ENCODE assay signal across 8 cellular contexts in the genomic region with DNA sequence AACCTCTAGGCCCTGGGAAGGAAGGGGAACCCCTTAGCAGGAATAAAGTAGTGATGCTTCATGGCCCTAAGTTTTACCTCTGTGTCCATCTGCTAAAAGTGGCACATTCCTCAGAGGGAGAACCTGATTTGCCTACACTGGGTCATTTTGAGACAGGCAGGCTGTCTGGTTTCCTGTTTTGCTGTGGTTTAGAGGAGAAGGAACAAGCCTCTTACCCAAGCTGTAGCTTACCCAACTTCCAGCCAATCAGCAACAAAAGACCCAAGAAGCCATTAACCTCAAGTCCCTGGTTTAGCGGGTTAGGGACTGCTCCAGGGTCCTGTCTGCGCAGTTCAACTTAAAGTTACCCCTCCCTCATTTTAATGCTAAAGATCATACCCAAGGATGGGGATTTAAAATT.
DNase-seq lines count a peak whose midpoint lies in the region; ATAC-seq and TF ChIP-seq lines count a peak whose summit lies in the region.

No MANE protein-coding gene starts in this region.

- 0 out of 2 replicates have a peak overlapping the region, but pooled peaks have one; percentile 11 for H2AFZ ChIP-seq in SK-N-SH (ENCODE audit: low read depth)

- no peak for TF ChIP-seq EP300 in SK-N-SH (IDR thresholded peaks at IDR 0.05; ENCODE audit: borderline replicate concordance in 1 of 2, low read depth in 1 of 2, low read length in 1 of 2)

- H4K20me1 ChIP-seq in SK-N-SH (ENCODE audit: insufficient read depth) = no peaks in the 10 kb centered on the region

- H3K4me3 ChIP-seq in SK-N-SH (ENCODE audit: low read depth in 2 of 2, low read length in 1 of 2) = no peak overlapping the region

- H3K27me3 ChIP-seq in SK-N-SH (ENCODE audit: insufficient read depth) = no peaks in the 10 kb centered on the region

- TF ChIP-seq RAD21 in SK-N-SH (IDR thresholded peaks at IDR 0.05; ENCODE audit: low read length) = no peak

- H3K36me3 ChIP-seq in SK-N-SH (replicated peaks in 1 of 2; ENCODE audit: control insufficient read depth in 1 of 2, insufficient read depth in 2 of 2, low read length in 1 of 2) = no peaks in the 10 kb centered on the region

- 81% methylated on average over 2 of the region's 2 CpGs for WGBS in SK-N-SH (ENCODE audit: low lambda C conversion rate)

- H3K9me3 Mint-ChIP-seq in activated T-cell treated with anti-CD3 and anti-CD28 coated beads, Interleukin-2, amount 50 U/mL, for 24 hours = peaks cover 6% of the 10 kb centered on the region

- H3F3A ChIP-seq in SK-N-SH (replicated peaks; ENCODE audit: insufficient read depth) = no peaks in the 10 kb centered on the region

- H3K36me3 Mint-ChIP-seq in activated T-cell treated with anti-CD3 and anti-CD28 coated beads, Interleukin-2, amount 50 U/mL, for 24 hours (ENCODE audit: low read depth) = no peaks in the 10 kb centered on the region

- no peak for TF ChIP-seq CTCF in SK-N-SH (IDR thresholded peaks at IDR 0.05)

- H3K9me3 ChIP-seq in SK-N-SH = no peaks in the 10 kb centered on the region

- no peak overlapping the region for H3K27ac Mint-ChIP-seq in activated T-cell treated with anti-CD3 and anti-CD28 coated beads, Interleukin-2, amount 50 U/mL, for 24 hours

- H3K79me2 ChIP-seq in SK-N-SH (ENCODE audit: insufficient read depth) = no peaks in the 10 kb centered on the region

- H3K4me1 Mint-ChIP-seq in activated T-cell treated with anti-CD3 and anti-CD28 coated beads, Interleukin-2, amount 50 U/mL, for 24 hours (ENCODE audit: low read depth) = no peaks in the 10 kb centered on the region

- no peaks in the 10 kb centered on the region for H3K9me2 ChIP-seq in SK-N-SH

- no peaks in the 10 kb centered on the region; a peak in 2 of 4 replicates for H3K4me1 ChIP-seq in SK-N-SH (ENCODE audit: control insufficient read depth in 1 of 2, insufficient read depth in 2 of 2, low read depth in 1 of 2, low read length in 1 of 2)

- no peak for ATAC-seq in SK-N-SH treated with all-trans-retinoic acid at 6 μM for 48 hours
- peak; percentile 88 for ATAC-seq in HG02970 (IDR thresholded peaks at IDR 0.05; ENCODE audit: low FRiP score, unreplicated experiment)

- H3K4me3 Mint-ChIP-seq in activated T-cell treated with anti-CD3 and anti-CD28 coated beads, Interleukin-2, amount 50 U/mL, for 24 hours = no peak overlapping the region

- no peak overlapping the region for H3K4me2 ChIP-seq in SK-N-SH

- POLR2A ChIA-PET in SK-N-SH (lab: Yijun Ruan, JAX) = no interaction called here

- no peaks in the 10 kb centered on the region for H3K27me3 Mint-ChIP-seq in activated T-cell treated with anti-CD3 and anti-CD28 coated beads, Interleukin-2, amount 50 U/mL, for 24 hours

- no peak overlapping the region for H3K9ac ChIP-seq in SK-N-SH

- DNase-seq in SK-N-SH (no peak), SKM-1 (lab: John Stamatoyannopoulos, UW; ENCODE audit: unreplicated experiment) (peak; percentile 93), midbrain (lab: John Stamatoyannopoulos, UW) (peak; percentile 30), DMS79 treated with DMSO at 0.1 percent for 48 hours (lab: John Stamatoyannopoulos, UW) (no peak)
- no peak for DNase-seq in stimulated activated CD4-positive, alpha-beta T cell treated with anti-CD3 and anti-CD28 coated beads, Interleukin-2, amount 100 ng/mL, for 48 hours
- DNase-seq in activated T-cell treated with anti-CD3 and anti-CD28 coated beads, Interleukin-2, amount 50 U/mL, for 24 hours = no peak

- no peak overlapping the region for H3K27ac ChIP-seq in SK-N-SH (ENCODE audit: low read depth in 2 of 2, low read length in 1 of 2)

- CTCF ChIA-PET in SK-N-SH (lab: Yijun Ruan, JAX) = no interaction called here

TF ChIP-seq in SK-N-SH, 30 proteins besides CTCF, POLR2A, EP300 and RAD21 (continues in another document):
- TF ChIP-seq TAF1 (IDR thresholded peaks at IDR 0.05; ENCODE audit: borderline replicate concordance, low read depth, low read length) (no peak), FOSL2 (IDR thresholded peaks at IDR 0.05; ENCODE audit: borderline replicate concordance, low read depth) (no peak), ELF1 (IDR thresholded peaks at IDR 0.05) (no peak), RFX5 (IDR thresholded peaks at IDR 0.05; ENCODE audit: low read length) (no peak), MEF2A (IDR thresholded peaks at IDR 0.05; ENCODE audit: borderline replicate concordance, low read depth) (no peak), FOXM1 (IDR thresholded peaks at IDR 0.05; ENCODE audit: low read depth) (no peak), RCOR1 (IDR thresholded peaks at IDR 0.05; ENCODE audit: low read length) (no peak)
- TF ChIP-seq, protein P1, sequence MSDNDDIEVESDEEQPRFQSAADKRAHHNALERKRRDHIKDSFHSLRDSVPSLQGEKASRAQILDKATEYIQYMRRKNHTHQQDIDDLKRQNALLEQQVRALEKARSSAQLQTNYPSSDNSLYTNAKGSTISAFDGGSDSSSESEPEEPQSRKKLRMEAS (IDR thresholded peaks at IDR 0.05; ENCODE audit: low read depth) = no peak
- TF ChIP-seq, protein P2, sequence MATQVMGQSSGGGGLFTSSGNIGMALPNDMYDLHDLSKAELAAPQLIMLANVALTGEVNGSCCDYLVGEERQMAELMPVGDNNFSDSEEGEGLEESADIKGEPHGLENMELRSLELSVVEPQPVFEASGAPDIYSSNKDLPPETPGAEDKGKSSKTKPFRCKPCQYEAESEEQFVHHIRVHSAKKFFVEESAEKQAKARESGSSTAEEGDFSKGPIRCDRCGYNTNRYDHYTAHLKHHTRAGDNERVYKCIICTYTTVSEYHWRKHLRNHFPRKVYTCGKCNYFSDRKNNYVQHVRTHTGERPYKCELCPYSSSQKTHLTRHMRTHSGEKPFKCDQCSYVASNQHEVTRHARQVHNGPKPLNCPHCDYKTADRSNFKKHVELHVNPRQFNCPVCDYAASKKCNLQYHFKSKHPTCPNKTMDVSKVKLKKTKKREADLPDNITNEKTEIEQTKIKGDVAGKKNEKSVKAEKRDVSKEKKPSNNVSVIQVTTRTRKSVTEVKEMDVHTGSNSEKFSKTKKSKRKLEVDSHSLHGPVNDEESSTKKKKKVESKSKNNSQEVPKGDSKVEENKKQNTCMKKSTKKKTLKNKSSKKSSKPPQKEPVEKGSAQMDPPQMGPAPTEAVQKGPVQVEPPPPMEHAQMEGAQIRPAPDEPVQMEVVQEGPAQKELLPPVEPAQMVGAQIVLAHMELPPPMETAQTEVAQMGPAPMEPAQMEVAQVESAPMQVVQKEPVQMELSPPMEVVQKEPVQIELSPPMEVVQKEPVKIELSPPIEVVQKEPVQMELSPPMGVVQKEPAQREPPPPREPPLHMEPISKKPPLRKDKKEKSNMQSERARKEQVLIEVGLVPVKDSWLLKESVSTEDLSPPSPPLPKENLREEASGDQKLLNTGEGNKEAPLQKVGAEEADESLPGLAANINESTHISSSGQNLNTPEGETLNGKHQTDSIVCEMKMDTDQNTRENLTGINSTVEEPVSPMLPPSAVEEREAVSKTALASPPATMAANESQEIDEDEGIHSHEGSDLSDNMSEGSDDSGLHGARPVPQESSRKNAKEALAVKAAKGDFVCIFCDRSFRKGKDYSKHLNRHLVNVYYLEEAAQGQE (IDR thresholded peaks at IDR 0.05; ENCODE audit: low read depth, low read length) = no peak

TF ChIP-seq in SK-N-SH treated with all-trans-retinoic acid at 6 μM for 48 hours, 23 proteins besides CTCF, POLR2A, EP300 and RAD21:
- TF ChIP-seq ZFP30 (CRISPR knock-in tag; IDR thresholded peaks at IDR 0.05) (no peak), TCF4 (CRISPR knock-in tag; IDR thresholded peaks at IDR 0.05; ENCODE audit: borderline replicate concordance) (no peak), ARNTL (CRISPR knock-in tag; IDR thresholded peaks at IDR 0.05; ENCODE audit: borderline replicate concordance, low read depth) (no peak)
TF ChIP-seq in SK-N-SH treated with all-trans-retinoic acid at 6 μM for 48 hours: peak in this region for 0.

Comparison
In these comparisons a context has a peak if more than half of its experiments do, and no peak if none do; other contexts are left out.
1. DNase-seq: peak in SKM-1 (single experiment) and midbrain (single experiment); none in SK-N-SH (single experiment), DMS79 treated with DMSO at 0.1 percent for 48 hours (single experiment), stimulated activated CD4-positive, alpha-beta T cell treated with anti-CD3 and anti-CD28 coated beads, Interleukin-2, amount 100 ng/mL, for 48 hours (0 of 2) and activated T-cell treated with anti-CD3 and anti-CD28 coated beads, Interleukin-2, amount 50 U/mL, for 24 hours (single experiment).